18 cellular contexts compared by ENCODE assay signal in genomic region chr2:168424112-168424951, GRCh38. TPM values are rescaled to one million over a fixed set of nuclear protein-coding genes. Genes with fewer than 3 reads are reported as not detected.
DNase-seq lines count a peak whose midpoint lies in the region; ATAC-seq and TF ChIP-seq lines count a peak whose summit lies in the region.
"Had no signal": no experiment of that assay in that cellular context is flagged by ENCODE, and none has a peak within 500 bp of the region (broad histone marks: within the 10 kb centered on the region; RNA-seq: fewer than 3 reads in every experiment).

No MANE protein-coding gene starts in this region.

- WGBS in testis, 2 donors, result 46 to 53% methylated on average over 2 of the region's 2 CpGs

- H3F3A ChIP-seq in GM23338 (replicated peaks; ENCODE audit: low read depth), result no peaks in the 10 kb centered on the region

- ATAC-seq in GM23338 (no peak), T-helper 17 cell (no peak), Right ventricle myocardium superior (ENCODE audit: poor library complexity) (no peak)
- no peak for ATAC-seq in naive thymus-derived CD4-positive, alpha-beta T cell

- H3K36me3 ChIP-seq in GM23338 (ENCODE audit: insufficient read depth), result no peaks in the 10 kb centered on the region
- H3K36me3 ChIP-seq in fibroblast of lung (ENCODE audit: control insufficient read depth, insufficient read depth, low read length), result no peaks in the 10 kb centered on the region
- H3K36me3 ChIP-seq in naive thymus-derived CD4-positive, alpha-beta T cell (ENCODE audit: control insufficient read depth in 2 of 3, insufficient read depth in 3 of 3, low read length in 3 of 3), result no peaks in the 10 kb centered on the region
- no peaks in the 10 kb centered on the region for H3K36me3 ChIP-seq in testis (ENCODE audit: low read depth, missing control alignments)
- H3K36me3 ChIP-seq: left ventricle myocardium inferior had no signal

- H3K4me2 ChIP-seq in GM23338 (peak overlapping the region; percentile 61), fibroblast of lung (ENCODE audit: extremely low read depth, insufficient read depth, low read length) (no peak overlapping the region)
- H3K4me2 ChIP-seq: KMS-11 had no signal

- H3K27me3 ChIP-seq in GM23338 (ENCODE audit: insufficient read depth) (no peaks in the 10 kb centered on the region), fibroblast of lung (ENCODE audit: control insufficient read depth, insufficient read depth, low read length) (no peaks in the 10 kb centered on the region), testis (no peaks in the 10 kb centered on the region)
- H3K27me3 ChIP-seq in naive thymus-derived CD4-positive, alpha-beta T cell (ENCODE audit: control insufficient read depth in 2 of 2, insufficient read depth in 2 of 2, low read length in 2 of 2), result no peaks in the 10 kb centered on the region

- no peaks in the 10 kb centered on the region for H3K9me3 Mint-ChIP-seq in GM23338
- H3K9me3 Mint-ChIP-seq in naive thymus-derived CD4-positive, alpha-beta T cell, result peaks cover 0 to 14% (median 0%) of the 10 kb centered on the region in 11 donors
- H3K9me3 Mint-ChIP-seq: HFFc6 had no signal

- no peak for TF ChIP-seq CTCF in AG09309 (IDR thresholded peaks at IDR 0.05; ENCODE audit: control insufficient read depth, insufficient read depth, low read depth, low read length, missing control alignments)
- no peak for TF ChIP-seq CTCF in GM23338 (conservative IDR thresholded peaks at IDR 0.05; ENCODE audit: low read depth in 2 of 2)
- TF ChIP-seq CTCF in fibroblast of lung (conservative IDR thresholded peaks at IDR 0.05 in 1 of 2, IDR thresholded peaks at IDR 0.05 in 1 of 2; ENCODE audit: low read depth in 1 of 2, low read length in 2 of 2), result no peak
- no peak for TF ChIP-seq CTCF in testis (IDR thresholded peaks at IDR 0.05)

- H3K4me3 Mint-ChIP-seq in GM23338 (no peak overlapping the region), T-helper 17 cell (no peak overlapping the region)
- peak overlapping the region in 2 of 10 donors; percentile 9 to 14 for H3K4me3 Mint-ChIP-seq in naive thymus-derived CD4-positive, alpha-beta T cell
- H3K4me3 Mint-ChIP-seq: HFFc6; stimulated activated naive CD8-positive, alpha-beta T cell treated with anti-CD3 and anti-CD28 coated beads, Interleukin-15, Interleukin-2, amounts not matched to agents 100 ng/mL and 50 ng/mL, for 24 hours had no signal

- peak; percentile 32 for DNase-seq in AG09309 (ENCODE audit: low read depth)
- no peak for DNase-seq in GM23338 (ENCODE audit: low spot score)
- peak; percentile 48 for DNase-seq in OCI-M1 (lab: John Stamatoyannopoulos, UW)
- DNase-seq in fibroblast of lung (ENCODE audit: low read depth in 2 of 2), result peak; percentile 37 to 82
- no peak for DNase-seq in T-helper 17 cell
- no peak for DNase-seq in naive thymus-derived CD4-positive, alpha-beta T cell
- DNase-seq in Right ventricle myocardium superior, result no peak
- DNase-seq in testis, result no peak
- DNase-seq: activated naive CD4-positive, alpha-beta T cell treated with Interleukin-2 at 50 U/mL for 16 hours; effector CD4-positive, alpha-beta T cell; HFFc6; left ventricle myocardium inferior; NCI-H1417 treated with DMSO at 0.1 percent for 48 hours; NCI-H510A treated with DMSO at 0.1 percent for 48 hours; posterior cingulate gyrus; stimulated activated CD4-positive, alpha-beta T cell treated with anti-CD3 and anti-CD28 coated beads, Interleukin-12 subunit alpha, Interleukin-12 subunit beta, amount 100 ng/mL, for 4 hours had no signal

- H3K36me3 Mint-ChIP-seq in GM23338 (ENCODE audit: low read depth) (no peaks in the 10 kb centered on the region), T-helper 17 cell (ENCODE audit: low read depth) (no peaks in the 10 kb centered on the region)
- peaks cover 0 to 10% (median 5%) of the 10 kb centered on the region in 5 donors for H3K36me3 Mint-ChIP-seq in naive thymus-derived CD4-positive, alpha-beta T cell

- H3K4me3 ChIP-seq in AG09309 (ENCODE audit: control insufficient read depth, low read depth, low read length) (no peak overlapping the region), GM23338 (0 out of 2 replicates have a peak overlapping the region, but pooled peaks have one; percentile 3), fibroblast of lung (replicated peaks in 1 of 4; ENCODE audit: control extremely low read depth in 1 of 4, insufficient read depth in 1 of 4, low read depth in 3 of 4, low read length in 4 of 4) (no peak overlapping the region), testis (no peak overlapping the region)
- no peak overlapping the region for H3K4me3 ChIP-seq in naive thymus-derived CD4-positive, alpha-beta T cell (ENCODE audit: low read length)
- H3K4me3 ChIP-seq: left ventricle myocardium inferior had no signal

- intact Hi-C loops in naive thymus-derived CD4-positive, alpha-beta T cell (cut with micrococcal nuclease), result no loop called here
- intact Hi-C loops in Right ventricle myocardium superior (cut with DNase I) (no loop called here), testis (cut with DNase I; ENCODE audit: low total_unique reads) (no loop called here)

- H3K9me2 ChIP-seq in GM23338 (ENCODE audit: insufficient read depth), result peaks cover 13% of the 10 kb centered on the region; the same call in 1 of the 2 replicates

- no peaks in the 10 kb centered on the region for H3K27me3 Mint-ChIP-seq in GM23338 (ENCODE audit: insufficient read depth, low read depth, poor library complexity)
- no peaks in the 10 kb centered on the region for H3K27me3 Mint-ChIP-seq in T-helper 17 cell
- H3K27me3 Mint-ChIP-seq in naive thymus-derived CD4-positive, alpha-beta T cell, result peaks cover 0 to 4% (median 0%) of the 10 kb centered on the region in 5 donors
- H3K27me3 Mint-ChIP-seq: stimulated activated naive CD8-positive, alpha-beta T cell treated with anti-CD3 and anti-CD28 coated beads, Interleukin-15, Interleukin-2, amounts not matched to agents 100 ng/mL and 50 ng/mL, for 24 hours had no signal

- H3K27ac ChIP-seq in GM23338 (ENCODE audit: low read depth) (no peak overlapping the region), fibroblast of lung (ENCODE audit: insufficient read depth, low read length) (no peak overlapping the region), testis (no peak overlapping the region)
- no peak overlapping the region for H3K27ac ChIP-seq in naive thymus-derived CD4-positive, alpha-beta T cell (ENCODE audit: low read depth, low read length)
- H3K27ac ChIP-seq: KMS-11, left ventricle myocardium inferior had no signal

- H3K27ac Mint-ChIP-seq in GM23338 (peak overlapping the region; percentile 14; the same call in 1 of the 2 replicates), T-helper 17 cell (no peak overlapping the region)
- peak overlapping the region in 3 of 9 donors; percentile 19 to 47 (median 37) for H3K27ac Mint-ChIP-seq in naive thymus-derived CD4-positive, alpha-beta T cell
- H3K27ac Mint-ChIP-seq: HFFc6; stimulated activated naive CD8-positive, alpha-beta T cell treated with anti-CD3 and anti-CD28 coated beads, Interleukin-15, Interleukin-2, amounts not matched to agents 100 ng/mL and 50 ng/mL, for 24 hours had no signal

- H2AFZ ChIP-seq in GM23338 (peak overlapping the region; percentile 60), fibroblast of lung (ENCODE audit: low read length) (no peak overlapping the region)

- no peaks in the 10 kb centered on the region for H4K20me1 ChIP-seq in GM23338 (replicated peaks; ENCODE audit: insufficient read depth)
- no peaks in the 10 kb centered on the region for H4K20me1 ChIP-seq in fibroblast of lung (ENCODE audit: control insufficient read depth, extremely low read depth, insufficient read depth, low read length)

- CTCF ChIA-PET in naive thymus-derived CD4-positive, alpha-beta T cell (lab: Charles Lee), result interaction anchor here (1.4 kb wide), 1 partner anchor 11 kb away, joined by 4 read pairs; no protein-coding TSS in a partner anchor

- H3K79me2 ChIP-seq in GM23338 (replicated peaks; ENCODE audit: insufficient read depth) (no peaks in the 10 kb centered on the region), fibroblast of lung (ENCODE audit: control insufficient read depth, insufficient read depth, low read length) (no peaks in the 10 kb centered on the region)

- H3K9ac ChIP-seq in fibroblast of lung (ENCODE audit: insufficient read depth, low read length), result no peak overlapping the region
- H3K9ac ChIP-seq: KMS-11 had no signal

- peaks cover 19% of the 10 kb centered on the region for H3K4me1 Mint-ChIP-seq in GM23338
- H3K4me1 Mint-ChIP-seq in T-helper 17 cell, result no peaks in the 10 kb centered on the region
- H3K4me1 Mint-ChIP-seq in naive thymus-derived CD4-positive, alpha-beta T cell, result peaks cover 19 to 57% (median 44%) of the 10 kb centered on the region in 7 donors

- no peaks in the 10 kb centered on the region for H3K9me3 ChIP-seq in fibroblast of lung (ENCODE audit: control insufficient read depth, insufficient read depth, low read depth, low read length)
- no peaks in the 10 kb centered on the region for H3K9me3 ChIP-seq in T-helper 17 cell (ENCODE audit: control insufficient read depth, low read length, poor library complexity, severe bottlenecking)
- no peaks in the 10 kb centered on the region for H3K9me3 ChIP-seq in naive thymus-derived CD4-positive, alpha-beta T cell (ENCODE audit: control insufficient read depth in 2 of 3, low read length in 3 of 3)
- H3K9me3 ChIP-seq in testis, result no peaks in the 10 kb centered on the region
- H3K9me3 ChIP-seq: left ventricle myocardium inferior had no signal

- peaks cover 13% of the 10 kb centered on the region for H3K4me1 ChIP-seq in GM23338 (ENCODE audit: insufficient read depth)
- H3K4me1 ChIP-seq in fibroblast of lung (ENCODE audit: control insufficient read depth, extremely low read depth, insufficient read depth, low read length), result no peaks in the 10 kb centered on the region
- H3K4me1 ChIP-seq in naive thymus-derived CD4-positive, alpha-beta T cell (ENCODE audit: control insufficient read depth in 2 of 2, insufficient read depth in 2 of 2, low read length in 2 of 2), result no peaks in the 10 kb centered on the region
- peaks cover 17% of the 10 kb centered on the region for H3K4me1 ChIP-seq in testis
- H3K4me1 ChIP-seq: left ventricle myocardium inferior had no signal

- no peak for TF ChIP-seq POLR2A in testis (IDR thresholded peaks at IDR 0.05)

- POLR2A ChIA-PET in naive thymus-derived CD4-positive, alpha-beta T cell (lab: Charles Lee), result interaction anchor here (1.4 kb wide), 1 partner anchor 13 kb away, joined by 3 read pairs; no protein-coding TSS in a partner anchor

RNA-seq across cellular contexts. Expression of gene CERS6, which starts 31.7 kb away (rescaled TPM):
- 33.5 and 35.0 TPM in 2 replicates for total RNA-seq in GM23338 (2014; rRNA removed; shearing (Covaris generic))
- polyA plus RNA-seq in GM23338 (2016; fragmentation: Nextera tagmentation; extraction: Ambion mirVana), result 6.9 and 7.4 TPM in 2 replicates
- 13.9 and 16.5 TPM in 2 replicates for total RNA-seq in fibroblast of lung
- 6.3 and 7.2 TPM in 2 replicates for polyA plus RNA-seq in fibroblast of lung
- polyA plus RNA-seq in fibroblast of lung (2012), result 5.2 and 6.7 TPM in 2 replicates
- 3.8 and 4.9 TPM in 2 replicates for polyA minus RNA-seq in fibroblast of lung (ENCODE audit: low replicate concordance)
- total RNA-seq in T-helper 17 cell, result 1 to 10 TPM; 8.2 to 8.4 TPM
- total RNA-seq in naive thymus-derived CD4-positive, alpha-beta T cell, result 10 to 100 TPM; 17.3 to 28.4 (median 20.9) TPM
- 10 to 100 TPM in 1 of 2 donors, 1 to 10 TPM in 1; 9.1 to 15.4 TPM for polyA plus RNA-seq in naive thymus-derived CD4-positive, alpha-beta T cell
- 66.7 TPM for total RNA-seq in Right ventricle myocardium superior
- total RNA-seq in testis, result 10 to 100 TPM; 59.4 to 71.0 TPM
- 24.7 TPM for polyA plus RNA-seq in testis (ENCODE audit: insufficient read depth, low read depth, low replicate concordance)

Comparison
In these comparisons a context has a peak if more than half of its experiments do, and no peak if none do; other contexts are left out.
1. DNase-seq: peak in AG09309 (single experiment), OCI-M1 (single experiment) and fibroblast of lung (2 of 2); none in GM23338 (single experiment), T-helper 17 cell (0 of 3), naive thymus-derived CD4-positive, alpha-beta T cell (0 of 9), Right ventricle myocardium superior (single experiment) and testis (single experiment).